8 cellular contexts compared by ENCODE assay signal in the genomic region with DNA sequence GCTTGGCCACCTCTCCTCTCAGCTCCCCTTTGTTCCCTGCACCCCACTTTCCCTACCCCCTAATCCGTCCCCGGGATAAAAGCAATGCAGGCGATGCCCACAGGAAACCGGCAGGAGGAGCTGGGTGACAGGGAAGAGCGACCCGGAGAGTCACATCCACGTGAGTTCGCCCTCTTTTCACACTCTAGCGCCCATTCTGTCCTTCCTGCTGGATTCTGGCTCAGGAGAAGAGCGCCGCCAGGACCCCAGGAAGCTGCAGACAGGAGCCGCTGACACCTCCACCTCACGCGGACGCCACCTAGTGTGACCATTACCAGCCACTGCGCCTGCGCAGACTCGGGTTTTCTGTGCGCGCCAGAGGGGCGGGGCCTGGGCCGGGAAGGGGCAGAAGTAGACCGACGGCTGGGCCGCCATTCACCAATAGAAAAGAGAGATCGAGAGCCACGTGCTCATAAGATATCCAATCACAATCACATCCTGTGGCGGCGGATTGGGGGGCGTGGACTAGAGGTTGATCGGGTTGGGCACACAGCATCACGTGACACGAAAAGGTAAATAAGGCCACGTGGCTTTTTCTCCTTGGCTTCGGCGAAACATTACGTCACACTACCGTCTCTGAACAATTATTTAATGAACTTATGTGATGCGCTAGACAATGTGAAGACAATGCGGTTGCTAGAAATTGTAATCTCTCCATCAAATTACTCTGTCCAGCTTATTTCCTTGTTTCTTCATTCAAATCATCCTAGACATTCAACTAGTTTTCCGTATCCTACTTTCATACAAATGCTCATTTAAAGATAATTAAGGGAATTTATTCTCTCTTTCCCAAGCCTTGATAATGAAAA.
A peak's percentile ranks its signal among the peaks of the same experiment; 100 is the strongest.
DNase-seq lines count a peak whose midpoint lies in the region; ATAC-seq, FAIRE-seq and TF ChIP-seq lines count a peak whose summit lies in the region.

No MANE protein-coding gene starts in this region.

- peak overlapping the region; percentile 42 for H3K4me3 ChIP-seq in RWPE2 (ENCODE audit: severe bottlenecking)

- ATAC-seq in RWPE2 (ENCODE audit: low read depth) = peak; percentile 99
- ATAC-seq in stimulated activated naive CD8-positive, alpha-beta T cell treated with anti-CD3 and anti-CD28 coated beads, Interleukin-15, amount 100 ng/mL, for 72 hours = peak; percentile 100

- H3K9me3 ChIP-seq in ES-I3 (ENCODE audit: control insufficient read depth, insufficient read depth, low read length) = no peaks in the 10 kb centered on the region
- no peaks in the 10 kb centered on the region for H3K9me3 ChIP-seq in RWPE2 (ENCODE audit: severe bottlenecking)

- peak overlapping the region; percentile 95 for H3K27ac Mint-ChIP-seq in nephron progenitor cell
- peak overlapping the region; percentile 98 for H3K27ac Mint-ChIP-seq in stimulated activated naive CD8-positive, alpha-beta T cell treated with anti-CD3 and anti-CD28 coated beads, Interleukin-15, amount 100 ng/mL, for 72 hours

- H3K9ac ChIP-seq in ES-I3 (ENCODE audit: low read depth, low read length) = peak overlapping the region; percentile 64

- H3K27ac ChIP-seq in RWPE2 (ENCODE audit: poor library complexity, severe bottlenecking) = peak overlapping the region; percentile 44

- H3K4me3 Mint-ChIP-seq in nephron progenitor cell = peak overlapping the region; percentile 87
- H3K4me3 Mint-ChIP-seq in stimulated activated naive CD8-positive, alpha-beta T cell treated with anti-CD3 and anti-CD28 coated beads, Interleukin-15, amount 100 ng/mL, for 72 hours = peak overlapping the region; percentile 95

- TF ChIP-seq POLR2A in H54 (IDR thresholded peaks at IDR 0.05; ENCODE audit: low read depth, low read length) = peak; percentile 72

- H3K27me3 Mint-ChIP-seq in nephron progenitor cell (ENCODE audit: low read depth, poor library complexity) = peaks cover 29% of the 10 kb centered on the region
- H3K27me3 Mint-ChIP-seq in stimulated activated naive CD8-positive, alpha-beta T cell treated with anti-CD3 and anti-CD28 coated beads, Interleukin-15, amount 100 ng/mL, for 72 hours = no peaks in the 10 kb centered on the region

- DNase-seq in H54 (ENCODE audit: insufficient read length, low spot score) (peak; percentile 96), LoVo (ENCODE audit: low spot score) (peak; percentile 100), RWPE2 (ENCODE audit: low spot score) (peak; percentile 99), fibroblast of the conjunctiva (ENCODE audit: low read depth) (peak; percentile 98), nephron progenitor cell (peak; percentile 100)
- peak; percentile 100 for DNase-seq in activated effector memory CD4-positive, alpha-beta T cell treated with anti-CD3 and anti-CD28 coated beads, Interleukin-2, amount 50 U/mL, for 16 hours
- DNase-seq in stimulated activated naive CD8-positive, alpha-beta T cell treated with anti-CD3 and anti-CD28 coated beads, Interleukin-15, amount 100 ng/mL, for 72 hours = peak; percentile 100

- H3K9me3 Mint-ChIP-seq in nephron progenitor cell = no peaks in the 10 kb centered on the region
- H3K9me3 Mint-ChIP-seq in stimulated activated naive CD8-positive, alpha-beta T cell treated with anti-CD3 and anti-CD28 coated beads, Interleukin-15, amount 100 ng/mL, for 72 hours = no peaks in the 10 kb centered on the region

- peak; percentile 69 for TF ChIP-seq CTCF in RWPE2 (IDR thresholded peaks at IDR 0.05; ENCODE audit: poor library complexity, severe bottlenecking)
- TF ChIP-seq CTCF in nephron progenitor cell (IDR thresholded peaks at IDR 0.05) = peak; percentile 42

- H3K36me3 ChIP-seq in ES-I3 (ENCODE audit: insufficient read depth, low read length) = no peaks in the 10 kb centered on the region
- no peaks in the 10 kb centered on the region for H3K36me3 ChIP-seq in RWPE2 (ENCODE audit: low read depth)

- no peaks in the 10 kb centered on the region for H3K36me3 Mint-ChIP-seq in nephron progenitor cell (ENCODE audit: low read depth)

- no peaks in the 10 kb centered on the region for H3K27me3 ChIP-seq in RWPE2 (ENCODE audit: insufficient read depth, poor library complexity, severe bottlenecking)

- FAIRE-seq in H54 (lab: Jason Lieb, UNC) = peak; percentile 94

- H3K4me1 Mint-ChIP-seq in nephron progenitor cell = peaks cover 35% of the 10 kb centered on the region
- H3K4me1 Mint-ChIP-seq in stimulated activated naive CD8-positive, alpha-beta T cell treated with anti-CD3 and anti-CD28 coated beads, Interleukin-15, amount 100 ng/mL, for 72 hours = peaks cover 10% of the 10 kb centered on the region

- H3K4me1 ChIP-seq in ES-I3 (ENCODE audit: insufficient read depth, low read length) (no peaks in the 10 kb centered on the region), RWPE2 (ENCODE audit: insufficient read depth, poor library complexity, severe bottlenecking) (peaks cover 3% of the 10 kb centered on the region)

Comparison
In these comparisons a context has a peak if more than half of its experiments do, and no peak if none do; other contexts are left out.
1. Peak in every context shown above with its lines: DNase-seq, ATAC-seq, H3K4me3 ChIP-seq and H3K27ac ChIP-seq.